Comparison of ENCODE assay signal across 20 cellular contexts in the genomic region with DNA sequence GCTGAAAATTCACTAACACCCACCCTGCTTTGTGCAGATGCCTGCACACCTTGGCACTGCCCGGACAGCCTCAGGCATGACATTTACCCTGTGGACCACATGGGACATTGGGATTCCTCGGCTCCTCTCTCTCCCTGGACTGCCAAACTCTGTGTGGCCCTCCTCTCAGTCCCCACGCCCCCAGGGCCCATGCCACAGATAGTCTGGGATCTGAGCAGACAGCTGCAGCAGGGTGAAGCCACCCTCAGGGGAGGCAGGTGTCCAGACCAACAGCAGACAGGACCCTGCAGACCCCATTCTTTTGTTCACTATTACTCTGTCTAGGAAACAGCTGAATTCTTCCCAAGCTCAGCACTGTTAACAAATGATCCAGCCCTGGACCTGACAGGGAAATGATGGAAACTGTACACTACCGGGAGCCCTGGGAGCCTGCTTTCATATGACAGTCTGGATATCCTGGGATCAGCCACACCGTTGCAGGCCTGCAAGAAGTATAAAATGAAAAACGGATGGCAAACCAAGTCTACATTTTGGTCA.
A peak's percentile ranks its signal among the peaks of the same experiment; 100 is the strongest.
DNase-seq lines count a peak whose midpoint lies in the region; ATAC-seq and TF ChIP-seq lines count a peak whose summit lies in the region.
"Had no signal": no experiment of that assay in that cellular context is flagged by ENCODE, and none has a peak within 500 bp of the region (broad histone marks: within the 10 kb centered on the region; RNA-seq: fewer than 3 reads in every experiment).

No MANE protein-coding gene starts in this region.

- no peaks in the 10 kb centered on the region for H3K9me3 ChIP-seq in CD4-positive, alpha-beta T cell (ENCODE audit: control insufficient read depth, low read length)
- H3K9me3 ChIP-seq: body of pancreas, prostate gland, stomach had no signal

- peaks cover 52% of the 10 kb centered on the region for H3K36me3 Mint-ChIP-seq in T-helper 1 cell treated with Interleukin-12 subunit alpha and Interleukin-12 subunit beta and Interleukin-4 antibody, amounts not matched to agents 30 μg/mL and 1 μg/mL, for 36 hours (ENCODE audit: low read depth)
- peaks cover 94% of the 10 kb centered on the region for H3K36me3 Mint-ChIP-seq in CD4-positive, alpha-beta T cell (ENCODE audit: low read depth)
- H3K36me3 Mint-ChIP-seq in activated T-helper 1 cell treated with anti-CD3 and anti-CD28 coated beads, Interleukin-12 subunit alpha, Interleukin-12 subunit beta, Interleukin-2, Interleukin-4 antibody, amounts not matched to agents 30 ng/mL and 10 ng/mL and 1 ng/mL, durations not matched to agents 14 hours and 24 hours and 36 hours (ENCODE audit: low read depth), result peaks cover 76% of the 10 kb centered on the region
- H3K36me3 Mint-ChIP-seq in natural killer cell treated with Interleukin-12 subunit alpha and Interleukin-12 subunit beta and Interleukin-15 and Interleukin-18, amount 100 ng/mL, for 72 hours, result peaks cover 24% of the 10 kb centered on the region

- H3K27me3 Mint-ChIP-seq in T-helper 1 cell treated with Interleukin-12 subunit alpha and Interleukin-12 subunit beta and Interleukin-4 antibody, amounts not matched to agents 30 μg/mL and 1 μg/mL, for 36 hours (ENCODE audit: low read depth), result no peaks in the 10 kb centered on the region
- H3K27me3 Mint-ChIP-seq in CD4-positive, alpha-beta T cell, result no peaks in the 10 kb centered on the region
- no peaks in the 10 kb centered on the region for H3K27me3 Mint-ChIP-seq in activated T-helper 1 cell treated with anti-CD3 and anti-CD28 coated beads, Interleukin-12 subunit alpha, Interleukin-12 subunit beta, Interleukin-2, Interleukin-4 antibody, amounts not matched to agents 30 ng/mL and 10 ng/mL and 1 ng/mL, durations not matched to agents 14 hours and 24 hours and 36 hours (ENCODE audit: insufficient read depth)
- no peaks in the 10 kb centered on the region for H3K27me3 Mint-ChIP-seq in natural killer cell treated with Interleukin-12 subunit alpha and Interleukin-12 subunit beta and Interleukin-15 and Interleukin-18, amount 100 ng/mL, for 72 hours
- H3K27me3 Mint-ChIP-seq: type B pancreatic cell had no signal

- POLR2A ChIA-PET in CD4-positive, alpha-beta T cell (lab: Charles Lee), result no interaction called here

- H3K27ac Mint-ChIP-seq in T-helper 1 cell treated with Interleukin-12 subunit alpha and Interleukin-12 subunit beta and Interleukin-4 antibody, amounts not matched to agents 30 μg/mL and 1 μg/mL, for 36 hours, result peak overlapping the region; percentile 57
- peak overlapping the region; percentile 74 for H3K27ac Mint-ChIP-seq in CD4-positive, alpha-beta T cell
- H3K27ac Mint-ChIP-seq in activated T-helper 1 cell treated with anti-CD3 and anti-CD28 coated beads, Interleukin-12 subunit alpha, Interleukin-12 subunit beta, Interleukin-2, Interleukin-4 antibody, amounts not matched to agents 30 ng/mL and 10 ng/mL and 1 ng/mL, durations not matched to agents 14 hours and 24 hours and 36 hours, result peak overlapping the region; percentile 61
- H3K27ac Mint-ChIP-seq in natural killer cell treated with Interleukin-12 subunit alpha and Interleukin-12 subunit beta and Interleukin-15 and Interleukin-18, amount 100 ng/mL, for 72 hours, result peak overlapping the region; percentile 27 to 66
- H3K27ac Mint-ChIP-seq: HFFc6 had no signal

- intact Hi-C loops in CD4-positive, alpha-beta T cell (cut with DNase I, micrococcal nuclease), result no loop called here
- intact Hi-C loops in activated T-helper 1 cell treated with anti-CD3 and anti-CD28 coated beads, Interleukin-12 subunit alpha, Interleukin-12 subunit beta, Interleukin-2, Interleukin-4 antibody, amounts not matched to agents 30 ng/mL and 10 ng/mL and 1 ng/mL, durations not matched to agents 14 hours and 24 hours and 36 hours (cut with micrococcal nuclease), result no loop called here

- no peak for TF ChIP-seq CTCF in CD4-positive, alpha-beta T cell (IDR thresholded peaks at IDR 0.05)

- no peak for DNase-seq in T-helper 1 cell
- DNase-seq in CD4-positive, alpha-beta T cell, result no peak
- DNase-seq in activated T-helper 1 cell treated with anti-CD3 and anti-CD28 coated beads, Interleukin-12 subunit alpha, Interleukin-12 subunit beta, Interleukin-2, Interleukin-4 antibody, amounts not matched to agents 30 ng/mL and 10 ng/mL and 1 ng/mL, durations not matched to agents 14 hours and 24 hours and 36 hours (ENCODE audit: low spot score), result no peak
- no peak for DNase-seq in natural killer cell treated with Interleukin-12 subunit alpha and Interleukin-12 subunit beta and Interleukin-15 and Interleukin-18, amount 100 ng/mL, for 72 hours (ENCODE audit: low spot score)
- DNase-seq: 8988T; activated CD4-positive, alpha-beta T cell treated with anti-CD3 and anti-CD28 coated beads, Interleukin-2, amount 50 U/mL, for 1 hour; activated T-cell treated with anti-CD3 and anti-CD28 coated beads for 4 hours; body of pancreas; glutamatergic neuron; HFFc6; left cardiac atrium; NCI-H526; stimulated activated CD4-positive, alpha-beta T cell treated with anti-CD3 and anti-CD28 coated beads, Interleukin-2, amount 100 ng/mL, for 24 hours; stomach had no signal

- H3K27ac ChIP-seq in CD4-positive, alpha-beta T cell (ENCODE audit: low read depth, low read length), result no peak overlapping the region
- H3K27ac ChIP-seq: body of pancreas, prostate gland, stomach had no signal

- CTCF ChIA-PET in CD4-positive, alpha-beta T cell (lab: Charles Lee), result no interaction called here

- no peaks in the 10 kb centered on the region for H3K9me3 Mint-ChIP-seq in T-helper 1 cell treated with Interleukin-12 subunit alpha and Interleukin-12 subunit beta and Interleukin-4 antibody, amounts not matched to agents 30 μg/mL and 1 μg/mL, for 36 hours
- no peaks in the 10 kb centered on the region for H3K9me3 Mint-ChIP-seq in CD4-positive, alpha-beta T cell
- no peaks in the 10 kb centered on the region for H3K9me3 Mint-ChIP-seq in activated T-helper 1 cell treated with anti-CD3 and anti-CD28 coated beads, Interleukin-12 subunit alpha, Interleukin-12 subunit beta, Interleukin-2, Interleukin-4 antibody, amounts not matched to agents 30 ng/mL and 10 ng/mL and 1 ng/mL, durations not matched to agents 14 hours and 24 hours and 36 hours
- no peaks in the 10 kb centered on the region for H3K9me3 Mint-ChIP-seq in natural killer cell treated with Interleukin-12 subunit alpha and Interleukin-12 subunit beta and Interleukin-15 and Interleukin-18, amount 100 ng/mL, for 72 hours
- H3K9me3 Mint-ChIP-seq: HFFc6, type B pancreatic cell had no signal

- no peaks in the 10 kb centered on the region for H3K27me3 ChIP-seq in CD4-positive, alpha-beta T cell (ENCODE audit: control insufficient read depth, insufficient read depth, low read length)
- H3K27me3 ChIP-seq: body of pancreas, stomach had no signal

- peaks cover 52% of the 10 kb centered on the region for H3K4me1 Mint-ChIP-seq in T-helper 1 cell treated with Interleukin-12 subunit alpha and Interleukin-12 subunit beta and Interleukin-4 antibody, amounts not matched to agents 30 μg/mL and 1 μg/mL, for 36 hours (ENCODE audit: low read depth)
- H3K4me1 Mint-ChIP-seq in CD4-positive, alpha-beta T cell (ENCODE audit: low read depth), result peaks cover 65% of the 10 kb centered on the region
- peaks cover 73% of the 10 kb centered on the region for H3K4me1 Mint-ChIP-seq in activated T-helper 1 cell treated with anti-CD3 and anti-CD28 coated beads, Interleukin-12 subunit alpha, Interleukin-12 subunit beta, Interleukin-2, Interleukin-4 antibody, amounts not matched to agents 30 ng/mL and 10 ng/mL and 1 ng/mL, durations not matched to agents 14 hours and 24 hours and 36 hours (ENCODE audit: low read depth)
- H3K4me1 Mint-ChIP-seq in natural killer cell treated with Interleukin-12 subunit alpha and Interleukin-12 subunit beta and Interleukin-15 and Interleukin-18, amount 100 ng/mL, for 72 hours (ENCODE audit: low read depth in 2 of 2), result peaks cover 44 to 59% of the 10 kb centered on the region in 2 donors

- no peak for ATAC-seq in CD4-positive, alpha-beta T cell (ENCODE audit: poor library complexity)
- no peak for ATAC-seq in natural killer cell treated with Interleukin-12 subunit alpha and Interleukin-12 subunit beta and Interleukin-15 and Interleukin-18, amount 100 ng/mL, for 72 hours
- ATAC-seq in HG03045 (IDR thresholded peaks at IDR 0.05; ENCODE audit: unreplicated experiment) (no peak), HG02852 (IDR thresholded peaks at IDR 0.05; ENCODE audit: unreplicated experiment) (no peak), GM18867 (IDR thresholded peaks at IDR 0.05; ENCODE audit: unreplicated experiment) (no peak)
- ATAC-seq: body of pancreas, left cardiac atrium had no signal

- no peak overlapping the region for H3K4me3 Mint-ChIP-seq in T-helper 1 cell treated with Interleukin-12 subunit alpha and Interleukin-12 subunit beta and Interleukin-4 antibody, amounts not matched to agents 30 μg/mL and 1 μg/mL, for 36 hours
- no peak overlapping the region for H3K4me3 Mint-ChIP-seq in CD4-positive, alpha-beta T cell
- H3K4me3 Mint-ChIP-seq in activated T-helper 1 cell treated with anti-CD3 and anti-CD28 coated beads, Interleukin-12 subunit alpha, Interleukin-12 subunit beta, Interleukin-2, Interleukin-4 antibody, amounts not matched to agents 30 ng/mL and 10 ng/mL and 1 ng/mL, durations not matched to agents 14 hours and 24 hours and 36 hours, result no peak overlapping the region
- peak overlapping the region; percentile 11 for H3K4me3 Mint-ChIP-seq in natural killer cell treated with Interleukin-12 subunit alpha and Interleukin-12 subunit beta and Interleukin-15 and Interleukin-18, amount 100 ng/mL, for 72 hours
- H3K4me3 Mint-ChIP-seq: HFFc6, type B pancreatic cell had no signal
